In genomic region chr13:99129050-99129449, GRCh38 we compare ENCODE assay signal across 28 cellular contexts.
"Had no signal": no experiment of that assay in that cellular context is flagged by ENCODE, and none has a peak within 500 bp of the region (broad histone marks: within the 10 kb centered on the region; RNA-seq: fewer than 3 reads in every experiment).

No MANE protein-coding gene starts in this region.

- H3K4me1 ChIP-seq: gastrocnemius medialis had no signal

- H3K9me3 ChIP-seq: esophagus muscularis mucosa, gastrocnemius medialis, heart right ventricle had no signal

- H3K4me3 ChIP-seq: esophagus muscularis mucosa, gastrocnemius medialis, heart right ventricle, hepatocyte had no signal

- H3K4me2 ChIP-seq: hepatocyte had no signal

- DNase-seq: activated B cell treated with CpG ODN at 0.5 μM for 24 hours; activated CD4-positive, alpha-beta T cell treated with anti-CD3 and anti-CD28 coated beads for 48 hours; activated CD4-positive, alpha-beta T cell treated with anti-CD3 and anti-CD28 coated beads, Interleukin-2, amount 50 U/mL, for 1 hour; activated CD4-positive, alpha-beta T cell treated with anti-CD3 and anti-CD28 coated beads, Interleukin-2, amount 50 U/mL, for 48 hours; activated CD8-positive, alpha-beta memory T cell treated with anti-CD3 and anti-CD28 coated beads for 24 hours; activated CD8-positive, alpha-beta T cell treated with anti-CD3 and anti-CD28 coated beads for 36 hours; activated effector memory CD4-positive, alpha-beta T cell treated with Interleukin-2 at 50 U/mL for 16 hours; activated gamma-delta T cell treated with Interleukin-2 at 50 U/mL for 16 hours; activated naive CD4-positive, alpha-beta T cell treated with anti-CD3 and anti-CD28 coated beads, Interleukin-2, amount 50 U/mL, for 16 hours; activated naive CD4-positive, alpha-beta T cell treated with Interleukin-2 at 50 U/mL for 16 hours; activated T-cell treated with anti-CD3 and anti-CD28 coated beads, Interleukin-2, amount 50 U/mL, for 4 hours; amniotic stem cell; anterior cingulate cortex; brain microvascular endothelial cell; cortex of kidney; dermis blood vessel endothelial cell; effector CD4-positive, alpha-beta T cell; effector memory CD8-positive, alpha-beta T cell; erythroblast; foreskin keratinocyte; gastrocnemius medialis; heart right ventricle; T1000; WERI-Rb-1 had no signal

- H3K79me2 ChIP-seq: hepatocyte had no signal

- ATAC-seq: activated CD4-positive, CD25-positive, alpha-beta regulatory T cell treated with anti-CD3 and anti-CD28 coated beads, Interleukin-2, amount 50 U/mL, for 24 hours; activated CD8-positive, alpha-beta T cell treated with anti-CD3 and anti-CD28 coated beads for 36 hours; activated T-cell treated with anti-CD3 and anti-CD28 coated beads, Interleukin-2, amount 50 U/mL, for 4 hours; activated T-helper 17 cell treated with anti-CD3 and anti-CD28 coated beads, Interleukin-2, amount 50 U/mL, for 72 hours; effector memory CD8-positive, alpha-beta T cell; foreskin keratinocyte; gastrocnemius medialis; heart right ventricle had no signal

- H3K36me3 ChIP-seq: brain microvascular endothelial cell, esophagus muscularis mucosa, gastrocnemius medialis, heart right ventricle, WERI-Rb-1 had no signal

- H2AFZ ChIP-seq: hepatocyte had no signal

- H3K27ac ChIP-seq: brain microvascular endothelial cell, esophagus muscularis mucosa, foreskin keratinocyte, gastrocnemius medialis, heart right ventricle, hepatocyte, WERI-Rb-1 had no signal

- H3K27me3 ChIP-seq: brain microvascular endothelial cell, esophagus muscularis mucosa, foreskin keratinocyte, gastrocnemius medialis, hepatocyte had no signal
